17 cellular contexts compared by ENCODE assay signal in genomic region chr7:30344513-30344912, GRCh38.
A peak's percentile ranks its signal among the peaks of the same experiment; 100 is the strongest.
DNase-seq lines count a peak whose midpoint lies in the region; ATAC-seq, FAIRE-seq and TF ChIP-seq lines count a peak whose summit lies in the region.
"Had no signal": no experiment of that assay in that cellular context is flagged by ENCODE, and none has a peak within 500 bp of the region (broad histone marks: within the 10 kb centered on the region; RNA-seq: fewer than 3 reads in every experiment).

No MANE protein-coding gene starts in this region.

- peaks cover 0 to 20% of the 10 kb centered on the region in 2 experiments; a peak in 3 of 5 replicates for H3K4me1 ChIP-seq in K562 (replicated peaks in 1 of 2; ENCODE audit: control insufficient read depth in 2 of 2, insufficient read depth in 2 of 2, low read length in 2 of 2)
- H3K4me1 ChIP-seq: breast epithelium, Caco-2 had no signal

- intact Hi-C loops in K562 (cut with micrococcal nuclease), result no loop called here
- intact Hi-C loops in Calu3 (cut with micrococcal nuclease; ENCODE audit: unreplicated experiment), result no loop called here
- intact Hi-C loops in Right ventricle myocardium superior (cut with DNase I), result no loop called here

- no peaks in the 10 kb centered on the region for H3K9me3 ChIP-seq in K562 (replicated peaks; ENCODE audit: control insufficient read depth, insufficient read depth, low read depth, low read length)
- H3K9me3 ChIP-seq: breast epithelium had no signal

- H3K4me2 ChIP-seq in K562 (ENCODE audit: insufficient read depth, low read length), result no peak overlapping the region

- H3K27me3 Mint-ChIP-seq in activated naive CD8-positive, alpha-beta T cell treated with anti-CD3 and anti-CD28 coated beads, Interleukin-2, amount 50 U/mL, for 24 hours, result no peaks in the 10 kb centered on the region
- no peaks in the 10 kb centered on the region for H3K27me3 Mint-ChIP-seq in activated naive CD8-positive, alpha-beta T cell treated with anti-CD3 and anti-CD28 coated beads for 36 hours
- H3K27me3 Mint-ChIP-seq in Calu3 (ENCODE audit: unreplicated experiment), result no peaks in the 10 kb centered on the region
- H3K27me3 Mint-ChIP-seq: activated CD4-positive, alpha-beta T cell treated with anti-CD3 and anti-CD28 coated beads, Interleukin-2, amount 10 ng/mL, durations not matched to agents 7 days and 5 days; activated naive CD8-positive, alpha-beta T cell treated with anti-CD3 and anti-CD28 coated beads, Interleukin-2, amount 10 ng/mL, durations not matched to agents 7 days and 5 days; type B pancreatic cell had no signal

- H4K20me1 ChIP-seq in K562 (replicated peaks; ENCODE audit: control insufficient read depth, insufficient read depth, low read length), result no peaks in the 10 kb centered on the region

- H3K9me1 ChIP-seq in K562 (ENCODE audit: control insufficient read depth, insufficient read depth, low read length), result no peaks in the 10 kb centered on the region

- H3K4me3 ChIP-seq in K562, result no peak overlapping the region
- H3K4me3 ChIP-seq: breast epithelium, HAP-1 had no signal

- H3K9ac ChIP-seq in K562 (ENCODE audit: insufficient read depth in 1 of 2, low read depth in 2 of 2, low read length in 2 of 2), result no peak overlapping the region

- no peaks in the 10 kb centered on the region for H3K27me3 ChIP-seq in K562 (ENCODE audit: control insufficient read depth in 2 of 2, insufficient read depth in 2 of 2, low read length in 2 of 2)
- H3K27me3 ChIP-seq: breast epithelium had no signal

- CTCF ChIA-PET in K562 (lab: Yijun Ruan, JAX; ENCODE audit: low intra/inter-chr PET ratio) (no interaction called here), Calu3 (lab: Charles Lee) (interaction anchor here (0.6 kb wide), 1 partner anchor 14 kb away, joined by 3 read pairs; no protein-coding TSS in a partner anchor)

- POLR2A ChIA-PET in K562 (lab: Yijun Ruan, JAX), result interaction anchor here (0.6 to 0.7 kb wide), 2 partner anchors 20 to 1618 kb away, joined by 3 read pairs; no protein-coding TSS in a partner anchor

- no peak for TF ChIP-seq EP300 in K562 (IDR thresholded peaks at IDR 0.05; ENCODE audit: low read length)

- H3K27ac Mint-ChIP-seq in activated naive CD8-positive, alpha-beta T cell treated with anti-CD3 and anti-CD28 coated beads, Interleukin-2, amount 50 U/mL, for 24 hours, result peak overlapping the region; percentile 30
- no peak overlapping the region for H3K27ac Mint-ChIP-seq in activated naive CD8-positive, alpha-beta T cell treated with anti-CD3 and anti-CD28 coated beads for 36 hours
- H3K27ac Mint-ChIP-seq in Calu3 (ENCODE audit: unreplicated experiment), result no peak overlapping the region
- H3K27ac Mint-ChIP-seq: activated CD4-positive, alpha-beta T cell treated with anti-CD3 and anti-CD28 coated beads, Interleukin-2, amount 10 ng/mL, durations not matched to agents 7 days and 5 days; activated naive CD8-positive, alpha-beta T cell treated with anti-CD3 and anti-CD28 coated beads, Interleukin-2, amount 10 ng/mL, durations not matched to agents 7 days and 5 days; type B pancreatic cell had no signal

- no peak overlapping the region for H3K4me3 Mint-ChIP-seq in activated naive CD8-positive, alpha-beta T cell treated with anti-CD3 and anti-CD28 coated beads, Interleukin-2, amount 50 U/mL, for 24 hours
- no peak overlapping the region for H3K4me3 Mint-ChIP-seq in activated naive CD8-positive, alpha-beta T cell treated with anti-CD3 and anti-CD28 coated beads for 36 hours
- H3K4me3 Mint-ChIP-seq in Calu3 (ENCODE audit: low read depth, unreplicated experiment), result no peak overlapping the region
- H3K4me3 Mint-ChIP-seq: activated CD4-positive, alpha-beta T cell treated with anti-CD3 and anti-CD28 coated beads, Interleukin-2, amount 10 ng/mL, durations not matched to agents 7 days and 5 days; activated naive CD8-positive, alpha-beta T cell treated with anti-CD3 and anti-CD28 coated beads, Interleukin-2, amount 10 ng/mL, durations not matched to agents 7 days and 5 days; type B pancreatic cell had no signal

- no peak for ATAC-seq in activated naive CD8-positive, alpha-beta T cell treated with anti-CD3 and anti-CD28 coated beads, Interleukin-2, amount 50 U/mL, for 24 hours
- ATAC-seq in K562 (no peak), Right ventricle myocardium superior (ENCODE audit: poor library complexity) (no peak)

- no peak for FAIRE-seq in K562 (lab: Jason Lieb, UNC)

- peaks cover 67% of the 10 kb centered on the region for H3K79me2 ChIP-seq in K562 (ENCODE audit: control insufficient read depth, insufficient read depth, low read length)

- 48% methylated on average over 1 of the region's 1 CpG for WGBS in K562 (ENCODE audit: insufficient coverage, low coverage, missing lambda C conversion rate)

- no peak for TF ChIP-seq POLR2A in K562 (conservative IDR thresholded peaks at IDR 0.05)

- H3K36me3 Mint-ChIP-seq in activated naive CD8-positive, alpha-beta T cell treated with anti-CD3 and anti-CD28 coated beads, Interleukin-2, amount 50 U/mL, for 24 hours (ENCODE audit: low read depth), result peaks cover 3% of the 10 kb centered on the region
- H3K36me3 Mint-ChIP-seq in activated naive CD8-positive, alpha-beta T cell treated with anti-CD3 and anti-CD28 coated beads for 36 hours, result peaks cover 16% of the 10 kb centered on the region
- H3K36me3 Mint-ChIP-seq in Calu3 (ENCODE audit: insufficient read depth, unreplicated experiment), result no peaks in the 10 kb centered on the region
- H3K36me3 Mint-ChIP-seq: type B pancreatic cell had no signal

- BruUV-seq in K562 (replicated peaks; lab: Mats Ljungman, UMichigan), result no TSS peak
- no TSS peak for BruUV-seq in Calu3 (replicated peaks; lab: Mats Ljungman, UMichigan)

- H3K4me1 Mint-ChIP-seq in activated naive CD8-positive, alpha-beta T cell treated with anti-CD3 and anti-CD28 coated beads, Interleukin-2, amount 50 U/mL, for 24 hours, result peaks cover 62% of the 10 kb centered on the region
- H3K4me1 Mint-ChIP-seq in activated naive CD8-positive, alpha-beta T cell treated with anti-CD3 and anti-CD28 coated beads for 36 hours, result peaks cover 47% of the 10 kb centered on the region
- H3K4me1 Mint-ChIP-seq in Calu3 (ENCODE audit: low read depth, unreplicated experiment), result peaks cover 20% of the 10 kb centered on the region

- in situ Hi-C loops in K562 (cut with MboI), result no loop called here

- no peak for TF ChIP-seq CTCF in K562 (IDR thresholded peaks at IDR 0.05 in 2 of 3, conservative IDR thresholded peaks at IDR 0.05 in 1 of 3; ENCODE audit: insufficient read depth in 2 of 3, low read depth in 1 of 3, low read length in 3 of 3)
- TF ChIP-seq CTCF in Calu3 (IDR thresholded peaks at IDR 0.05; ENCODE audit: unreplicated experiment), result no peak

- no peak overlapping the region for H2AFZ ChIP-seq in K562 (ENCODE audit: low read depth, low read length)

- no peaks in the 10 kb centered on the region for H3K36me3 ChIP-seq in K562 (ENCODE audit: control insufficient read depth, insufficient read depth, low read length)
- H3K36me3 ChIP-seq: breast epithelium, HAP-1 had no signal

- no peak for DNase-seq in activated naive CD8-positive, alpha-beta T cell treated with anti-CD3 and anti-CD28 coated beads, Interleukin-2, amount 50 U/mL, for 24 hours
- no peak for DNase-seq in activated naive CD8-positive, alpha-beta T cell treated with anti-CD3 and anti-CD28 coated beads for 36 hours
- DNase-seq in NAMALWA (ENCODE audit: low spot score) (peak; percentile 40), K562 (ENCODE audit: extremely low read depth in 1 of 4, low spot score in 3 of 4) (no peak), NCI-H2081 (lab: John Stamatoyannopoulos, UW) (no peak), Calu3 (no peak), Right ventricle myocardium superior (no peak), NCI-H146 treated with DMSO at 0.1 percent for 48 hours (lab: John Stamatoyannopoulos, UW; ENCODE audit: unreplicated experiment) (no peak)
- DNase-seq: activated CD4-positive, alpha-beta T cell treated with anti-CD3 and anti-CD28 coated beads, Interleukin-2, amount 10 ng/mL, durations not matched to agents 7 days and 5 days; activated naive CD8-positive, alpha-beta T cell treated with anti-CD3 and anti-CD28 coated beads, Interleukin-2, amount 10 ng/mL, durations not matched to agents 7 days and 5 days; Caco-2; foreskin melanocyte; midbrain; NCI-H69 had no signal

- H3K9me3 Mint-ChIP-seq in activated naive CD8-positive, alpha-beta T cell treated with anti-CD3 and anti-CD28 coated beads, Interleukin-2, amount 50 U/mL, for 24 hours, result peaks cover 13% of the 10 kb centered on the region
- peaks cover 18% of the 10 kb centered on the region for H3K9me3 Mint-ChIP-seq in activated naive CD8-positive, alpha-beta T cell treated with anti-CD3 and anti-CD28 coated beads for 36 hours
- H3K9me3 Mint-ChIP-seq in Calu3 (ENCODE audit: low read depth, unreplicated experiment), result peaks cover 6% of the 10 kb centered on the region
- H3K9me3 Mint-ChIP-seq: type B pancreatic cell had no signal

- TF ChIP-seq RAD21 in K562 (CRISPR knock-in tag; conservative IDR thresholded peaks at IDR 0.05 in 1 of 2, IDR thresholded peaks at IDR 0.05 in 1 of 2), result no peak

- H3K27ac ChIP-seq in K562 (ENCODE audit: extremely low read depth, low read depth, low read length), result no peak overlapping the region
- H3K27ac ChIP-seq: breast epithelium had no signal

TF ChIP-seq in K562, 482 proteins besides CTCF, POLR2A, EP300 and RAD21 (continues in another document):
- TF ChIP-seq ZFP1 (CRISPR knock-in tag; IDR thresholded peaks at IDR 0.05), result peak; percentile 65; the same call in 1 of the 2 replicates
